7 cellular contexts compared by ENCODE assay signal in genomic region chr1:18955116-18955441, GRCh38. TPM values are rescaled to one million over a fixed set of nuclear protein-coding genes. Genes with fewer than 3 reads are reported as not detected.
DNase-seq lines count a peak whose midpoint lies in the region; ATAC-seq, FAIRE-seq and TF ChIP-seq lines count a peak whose summit lies in the region.

No MANE protein-coding gene starts in this region.

- H3K4me1 Mint-ChIP-seq in activated naive CD8-positive, alpha-beta T cell treated with anti-CD3 and anti-CD28 coated beads, Interleukin-2, amount 50 U/mL, for 24 hours: peaks cover 65% of the 10 kb centered on the region

- no peak for ATAC-seq in activated naive CD8-positive, alpha-beta T cell treated with anti-CD3 and anti-CD28 coated beads, Interleukin-2, amount 50 U/mL, for 24 hours
- no peak for ATAC-seq in HG03460 (IDR thresholded peaks at IDR 0.05; ENCODE audit: unreplicated experiment)
- ATAC-seq in GM21786 (IDR thresholded peaks at IDR 0.05; ENCODE audit: unreplicated experiment): no peak

- peak overlapping the region; percentile 34 for H3K27ac Mint-ChIP-seq in activated naive CD8-positive, alpha-beta T cell treated with anti-CD3 and anti-CD28 coated beads, Interleukin-2, amount 50 U/mL, for 24 hours

- peak; percentile 46 for DNase-seq in HT-29 (ENCODE audit: low spot score)
- DNase-seq in activated naive CD8-positive, alpha-beta T cell treated with anti-CD3 and anti-CD28 coated beads, Interleukin-2, amount 50 U/mL, for 24 hours: no peak
- no peak for DNase-seq in kidney
- DNase-seq in NCI-H345 treated with DMSO at 0.1 percent for 48 hours (lab: John Stamatoyannopoulos, UW; ENCODE audit: unreplicated experiment): no peak

- H3K9ac ChIP-seq in kidney (ENCODE audit: low read length in 2 of 2) (peak overlapping the region; percentile 42 to 61), subcutaneous abdominal adipose tissue (ENCODE audit: low read length in 5 of 5) (peak overlapping the region in 4 of 5 donors; percentile 35 to 78 (median 54))

- H3K36me3 Mint-ChIP-seq in activated naive CD8-positive, alpha-beta T cell treated with anti-CD3 and anti-CD28 coated beads, Interleukin-2, amount 50 U/mL, for 24 hours (ENCODE audit: low read depth): peaks cover 12% of the 10 kb centered on the region

- H3K27ac ChIP-seq in kidney (ENCODE audit: low read depth in 2 of 2, low read length in 2 of 2): peak overlapping the region; percentile 7 to 33
- no peak overlapping the region for H3K27ac ChIP-seq in subcutaneous abdominal adipose tissue (ENCODE audit: low read depth, low read length)

- no peak for TF ChIP-seq CTCF in kidney (IDR thresholded peaks at IDR 0.05; ENCODE audit: borderline replicate concordance, extremely low read depth, insufficient read depth)

- peak overlapping the region; percentile 83 for H3K4me3 Mint-ChIP-seq in activated naive CD8-positive, alpha-beta T cell treated with anti-CD3 and anti-CD28 coated beads, Interleukin-2, amount 50 U/mL, for 24 hours

- H3K9me3 ChIP-seq in kidney (ENCODE audit: control insufficient read depth in 1 of 2, low read length in 2 of 2): no peaks in the 10 kb centered on the region
- H3K9me3 ChIP-seq in subcutaneous abdominal adipose tissue (ENCODE audit: control insufficient read depth in 5 of 5, low read length in 5 of 5): no peaks in the 10 kb centered on the region

- peaks cover 5% of the 10 kb centered on the region for H3K27me3 Mint-ChIP-seq in activated naive CD8-positive, alpha-beta T cell treated with anti-CD3 and anti-CD28 coated beads, Interleukin-2, amount 50 U/mL, for 24 hours

- no peaks in the 10 kb centered on the region for H3K36me3 ChIP-seq in kidney (ENCODE audit: control insufficient read depth in 1 of 2, insufficient read depth in 2 of 2, low read length in 2 of 2)
- H3K36me3 ChIP-seq in subcutaneous abdominal adipose tissue (ENCODE audit: control insufficient read depth in 5 of 5, insufficient read depth in 5 of 5, low read length in 5 of 5): peaks cover 0 to 3% (median 0%) of the 10 kb centered on the region in 5 donors

- H3K4me3 ChIP-seq in kidney (ENCODE audit: low read length in 2 of 2) (peak overlapping the region; percentile 71 to 80), subcutaneous abdominal adipose tissue (ENCODE audit: low read depth in 1 of 5, low read length in 5 of 5) (peak overlapping the region; percentile 67 to 90 (median 81))

- intact Hi-C loops in kidney (cut with DNase I): no loop called here

- no peaks in the 10 kb centered on the region for H3K27me3 ChIP-seq in subcutaneous abdominal adipose tissue (ENCODE audit: control insufficient read depth in 5 of 5, insufficient read depth in 4 of 5, low read length in 5 of 5)

- no peaks in the 10 kb centered on the region for H3K9me3 Mint-ChIP-seq in activated naive CD8-positive, alpha-beta T cell treated with anti-CD3 and anti-CD28 coated beads, Interleukin-2, amount 50 U/mL, for 24 hours

- H3K4me1 ChIP-seq in kidney (ENCODE audit: control insufficient read depth in 1 of 2, insufficient read depth in 1 of 2, low read depth in 1 of 2, low read length in 2 of 2) (peaks cover 11 to 31% of the 10 kb centered on the region in 2 donors), subcutaneous abdominal adipose tissue (ENCODE audit: control insufficient read depth in 5 of 5, insufficient read depth in 5 of 5, low read length in 5 of 5) (peaks cover 8 to 56% (median 50%) of the 10 kb centered on the region in 5 donors)

- FAIRE-seq in kidney (lab: Jason Lieb, UNC): no peak

RNA-seq across cellular contexts. Expression of gene IFFO2, which starts 1.4 kb away (rescaled TPM):
- total RNA-seq in HT-29 (2014; rRNA removed; shearing (Covaris generic)): 93.6 and 101 TPM in 2 replicates
- total RNA-seq in kidney: 23.1 TPM
- 7.5 TPM for polyA plus RNA-seq in kidney (ENCODE audit: insufficient read depth, low read depth, low replicate concordance)

RNA-seq across cellular contexts. Expression of gene ALDH4A1, which starts 52.7 kb away (rescaled TPM):
- 60.7 and 68.0 TPM in 2 replicates for total RNA-seq in HT-29 (2014; rRNA removed; shearing (Covaris generic))
- total RNA-seq in kidney: 49.3 TPM
- polyA plus RNA-seq in kidney (ENCODE audit: insufficient read depth, low read depth, low replicate concordance): 352 TPM
